Comparison of ENCODE assay signal across 8 cellular contexts in the genomic region with DNA sequence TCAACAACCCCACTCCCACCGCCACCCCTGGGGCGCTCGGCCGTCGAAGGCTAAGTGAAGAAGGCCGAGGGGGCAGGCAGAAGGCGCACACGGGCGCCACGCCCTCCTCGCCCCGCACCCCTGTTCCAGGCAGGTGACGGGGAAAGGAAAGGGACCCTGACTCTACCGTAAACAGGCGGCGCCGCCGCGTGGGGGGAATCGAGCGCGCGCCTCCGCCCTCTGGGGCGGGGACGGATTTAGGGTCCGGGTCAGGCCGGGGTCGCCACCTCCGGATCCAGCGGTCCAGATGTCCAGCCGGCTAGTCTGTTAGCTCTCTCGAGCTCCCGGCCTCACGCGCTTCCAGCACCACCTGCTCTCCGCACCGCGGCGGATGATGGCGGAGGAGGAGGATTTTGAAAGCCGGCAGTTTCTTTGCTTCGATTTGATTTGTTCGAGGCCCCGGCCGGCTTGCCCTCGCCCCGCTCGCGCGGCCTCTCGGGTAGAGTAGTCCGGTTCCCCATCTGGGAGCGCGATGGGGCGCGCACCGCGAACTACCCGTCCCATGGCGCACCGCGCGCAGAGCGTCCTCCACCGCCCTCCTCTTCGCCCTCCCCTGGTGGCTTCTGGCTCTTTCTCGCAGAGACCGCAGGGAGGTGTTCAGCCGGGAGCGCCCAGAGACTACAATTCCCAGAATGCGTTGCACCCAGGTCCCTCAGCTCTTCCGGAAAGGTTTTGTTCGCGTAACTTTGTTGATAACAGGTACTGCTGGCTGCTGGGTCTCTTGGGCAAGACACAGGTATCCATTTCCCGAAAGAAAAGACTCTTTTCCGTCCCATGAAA. TPM values are rescaled to one million over a fixed set of nuclear protein-coding genes. Genes with fewer than 3 reads are reported as not detected.
DNase-seq lines count a peak whose midpoint lies in the region; ATAC-seq and TF ChIP-seq lines count a peak whose summit lies in the region.

A gene with protein sequence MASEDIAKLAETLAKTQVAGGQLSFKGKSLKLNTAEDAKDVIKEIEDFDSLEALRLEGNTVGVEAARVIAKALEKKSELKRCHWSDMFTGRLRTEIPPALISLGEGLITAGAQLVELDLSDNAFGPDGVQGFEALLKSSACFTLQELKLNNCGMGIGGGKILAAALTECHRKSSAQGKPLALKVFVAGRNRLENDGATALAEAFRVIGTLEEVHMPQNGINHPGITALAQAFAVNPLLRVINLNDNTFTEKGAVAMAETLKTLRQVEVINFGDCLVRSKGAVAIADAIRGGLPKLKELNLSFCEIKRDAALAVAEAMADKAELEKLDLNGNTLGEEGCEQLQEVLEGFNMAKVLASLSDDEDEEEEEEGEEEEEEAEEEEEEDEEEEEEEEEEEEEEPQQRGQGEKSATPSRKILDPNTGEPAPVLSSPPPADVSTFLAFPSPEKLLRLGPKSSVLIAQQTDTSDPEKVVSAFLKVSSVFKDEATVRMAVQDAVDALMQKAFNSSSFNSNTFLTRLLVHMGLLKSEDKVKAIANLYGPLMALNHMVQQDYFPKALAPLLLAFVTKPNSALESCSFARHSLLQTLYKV (minus strand): TSS at position 368 of the 819 bp plus-strand sequence. CDS start 5,143 bp downstream, outside the sequence.

- peaks cover 46% of the 10 kb centered on the region for H3K4me1 Mint-ChIP-seq in CD4-positive, alpha-beta T cell (ENCODE audit: low read depth)

- H3K36me3 ChIP-seq in left lung = peaks cover 0 to 39% of the 10 kb centered on the region in 2 donors

- no peak for TF ChIP-seq CTCF in CD4-positive, alpha-beta T cell (IDR thresholded peaks at IDR 0.05)
- TF ChIP-seq CTCF in left lung (IDR thresholded peaks at IDR 0.05) = peak in 1 of 2 donors; percentile 39

- POLR2A ChIA-PET in CD4-positive, alpha-beta T cell (lab: Charles Lee) = interaction anchor here (0.6 to 4.2 kb wide), 44 partner anchors 11 to 1784 kb away, joined by 3 to 170 read pairs (median 5); a partner anchor contains a TSS

- H3K27ac Mint-ChIP-seq in CD4-positive, alpha-beta T cell = peak within 1 kb of the TSS; percentile 100

- DNase-seq in CD4-positive, alpha-beta T cell = peak; percentile 95 to 98 (median 97)
- DNase-seq in NCI-H82 (lab: John Stamatoyannopoulos, UW) = peak; percentile 99
- DNase-seq in activated CD4-positive, alpha-beta T cell treated with anti-CD3 and anti-CD28 coated beads, Interleukin-2, amount 50 U/mL, for 48 hours = peak; percentile 96 to 98
- DNase-seq in dermis blood vessel endothelial cell = peak; percentile 99
- DNase-seq in left lung = peak; percentile 99 to 100
- peak; percentile 94 to 95 for DNase-seq in stimulated activated CD4-positive, alpha-beta T cell treated with anti-CD3 and anti-CD28 coated beads, Interleukin-2, amount 100 ng/mL, for 48 hours

- peaks cover 10 to 41% of the 10 kb centered on the region in 2 donors for H3K4me1 ChIP-seq in left lung

- no peaks in the 10 kb centered on the region for H3K9me3 Mint-ChIP-seq in CD4-positive, alpha-beta T cell

- H3K27ac ChIP-seq in CD4-positive, alpha-beta T cell (ENCODE audit: low read depth, low read length) = peak within 1 kb of the TSS; percentile 100
- peak within 1 kb of the TSS; percentile 91 to 92 for H3K27ac ChIP-seq in left lung

- CTCF ChIA-PET in CD4-positive, alpha-beta T cell (lab: Charles Lee) = interaction anchor here (2.6 to 2.8 kb wide), 2 partner anchors 16 to 48 kb away, joined by 8 to 34 read pairs; a partner anchor contains a TSS

- no peaks in the 10 kb centered on the region for H3K27me3 Mint-ChIP-seq in CD4-positive, alpha-beta T cell

- H3K4me3 Mint-ChIP-seq in CD4-positive, alpha-beta T cell = peak within 1 kb of the TSS; percentile 96

- intact Hi-C loops in CD4-positive, alpha-beta T cell (cut with DNase I, micrococcal nuclease) = loop anchor here (1.0 to 10.0 kb wide), 13 partner anchors 15 to 1156 kb away; a partner anchor contains a TSS
- intact Hi-C loops in left lung (cut with DNase I) = no loop called here

- no peaks in the 10 kb centered on the region for H3K27me3 ChIP-seq in CD4-positive, alpha-beta T cell (ENCODE audit: control insufficient read depth, insufficient read depth, low read length)
- no peaks in the 10 kb centered on the region for H3K27me3 ChIP-seq in left lung

- peak; percentile 85 for ATAC-seq in CD4-positive, alpha-beta T cell (ENCODE audit: poor library complexity)
- ATAC-seq in GM19397 (IDR thresholded peaks at IDR 0.05; ENCODE audit: unreplicated experiment) (peak; percentile 94), HG03571 (IDR thresholded peaks at IDR 0.05; ENCODE audit: unreplicated experiment) (peak; percentile 86), left lung (peak; percentile 98)

- H3K36me3 Mint-ChIP-seq in CD4-positive, alpha-beta T cell (ENCODE audit: low read depth) = peaks cover 42% of the 10 kb centered on the region

- H3K4me3 ChIP-seq in left lung = peak within 1 kb of the TSS; percentile 99 to 100

- no peaks in the 10 kb centered on the region for H3K9me3 ChIP-seq in CD4-positive, alpha-beta T cell (ENCODE audit: control insufficient read depth, low read length)
- H3K9me3 ChIP-seq in left lung = no peaks in the 10 kb centered on the region

RNA-seq across cellular contexts. Expression of the gene that starts here (rescaled TPM):
- 100 to 1,000 TPM; 163 to 172 TPM for total RNA-seq in CD4-positive, alpha-beta T cell
- total RNA-seq in dermis blood vessel endothelial cell (84.2 and 106 TPM in 2 replicates), left lung (10 to 100 TPM; 54.9 to 65.8 TPM)

Comparison
In these comparisons a context has a peak if more than half of its experiments do, and no peak if none do; other contexts are left out.
1. Peak in every context shown above with its lines: DNase-seq, ATAC-seq, H3K4me3 ChIP-seq and H3K27ac ChIP-seq.
2. intact Hi-C loops: an anchor here in CD4-positive, alpha-beta T cell (1.0 to 10.0 kb wide); none called in left lung.